Comparison of ENCODE assay signal across 11 cellular contexts in genomic region chr17:40065771-40066510, GRCh38. TPM values are rescaled to one million over a fixed set of nuclear protein-coding genes. Genes with fewer than 3 reads are reported as not detected.
A peak's percentile ranks its signal among the peaks of the same experiment; 100 is the strongest.
DNase-seq lines count a peak whose midpoint lies in the region; ATAC-seq and TF ChIP-seq lines count a peak whose summit lies in the region.
"Had no signal": no experiment of that assay in that cellular context is flagged by ENCODE, and none has a peak within 500 bp of the region (broad histone marks: within the 10 kb centered on the region; RNA-seq: fewer than 3 reads in every experiment).

No MANE protein-coding gene starts in this region.

- POLR2A ChIA-PET in T-cell (lab: Charles Lee) (interaction anchor here (0.6 kb wide), 3 partner anchors 16 to 912 kb away, joined by 3 to 6 read pairs (median 3); no protein-coding TSS in a partner anchor), WTC11 (lab: Charles Lee) (interaction anchor here (0.6 kb wide), 1 partner anchor 26 kb away, joined by 5 read pairs; no protein-coding TSS in a partner anchor)

- no peaks in the 10 kb centered on the region for H3K36me3 Mint-ChIP-seq in T-cell
- H3K36me3 Mint-ChIP-seq in immature natural killer cell = no peaks in the 10 kb centered on the region
- no peaks in the 10 kb centered on the region for H3K36me3 Mint-ChIP-seq in activated CD8-positive, alpha-beta memory T cell treated with anti-CD3 and anti-CD28 coated beads, Interleukin-2, amount 10 ng/mL, durations not matched to agents 7 days and 5 days
- H3K36me3 Mint-ChIP-seq in WTC11 = no peaks in the 10 kb centered on the region
- H3K36me3 Mint-ChIP-seq: activated naive CD4-positive, alpha-beta T cell treated with anti-CD3 and anti-CD28 coated beads, Interleukin-2, amount 10 ng/mL, durations not matched to agents 7 days and 5 days had no signal

- H3K9ac ChIP-seq in BLaER1 (peak overlapping the region; percentile 96), rectal smooth muscle tissue (ENCODE audit: low read length) (no peak overlapping the region)

- CTCF ChIA-PET in T-cell (lab: Charles Lee) (interaction anchor here (0.6 to 2.4 kb wide), 11 partner anchors 9 to 443 kb away, joined by 3 to 16 read pairs (median 4); partner anchors contain the start of gene MED24 (in 1 of the 2)), WTC11 (lab: Charles Lee) (interaction anchor here (0.6 to 11.2 kb wide), 15 partner anchors 8 to 279 kb away, joined by 3 to 252 read pairs (median 5); partner anchors contain the start of genes MED24 and WIPF2)
- CTCF ChIA-PET in activated CD8-positive, alpha-beta memory T cell treated with anti-CD3 and anti-CD28 coated beads, Interleukin-2, amount 10 ng/mL, durations not matched to agents 7 days and 5 days (lab: Charles Lee) = interaction anchor here (0.7 to 7.0 kb wide), 9 partner anchors 8 to 102 kb away, joined by 3 to 85 read pairs (median 5); partner anchors contain the start of gene NR1D1

- H3K4me3 Mint-ChIP-seq in T-cell (peak overlapping the region in 2 of 3 donors; percentile 5 to 87), immature natural killer cell (peak overlapping the region in 2 of 5 donors; percentile 25 to 29), WTC11 (no peak overlapping the region)
- H3K4me3 Mint-ChIP-seq in activated CD8-positive, alpha-beta memory T cell treated with anti-CD3 and anti-CD28 coated beads, Interleukin-2, amount 10 ng/mL, durations not matched to agents 7 days and 5 days = no peak overlapping the region
- H3K4me3 Mint-ChIP-seq: activated naive CD4-positive, alpha-beta T cell treated with anti-CD3 and anti-CD28 coated beads, Interleukin-2, amount 10 ng/mL, durations not matched to agents 7 days and 5 days had no signal

- H3K27me3 ChIP-seq in BLaER1 (no peaks in the 10 kb centered on the region), rectal smooth muscle tissue (ENCODE audit: control insufficient read depth, insufficient read depth, low read length) (no peaks in the 10 kb centered on the region)

- ATAC-seq in T-cell (replicated peaks in 1 of 4) = no peak
- no peak for ATAC-seq in activated CD8-positive, alpha-beta memory T cell treated with anti-CD3 and anti-CD28 coated beads, Interleukin-2, amount 10 ng/mL, durations not matched to agents 7 days and 5 days
- ATAC-seq in WTC11 = no peak

- peaks cover 86% of the 10 kb centered on the region for H3K4me1 ChIP-seq in BLaER1
- H3K4me1 ChIP-seq in rectal smooth muscle tissue (ENCODE audit: control insufficient read depth, insufficient read depth, low read length) = peaks cover 46% of the 10 kb centered on the region

- H3K4me1 Mint-ChIP-seq in T-cell (peaks cover 80 to 84% (median 82%) of the 10 kb centered on the region in 3 donors), immature natural killer cell (peaks cover 74 to 77% of the 10 kb centered on the region in 2 donors), WTC11 (peaks cover 76% of the 10 kb centered on the region)
- H3K4me1 Mint-ChIP-seq in activated CD8-positive, alpha-beta memory T cell treated with anti-CD3 and anti-CD28 coated beads, Interleukin-2, amount 10 ng/mL, durations not matched to agents 7 days and 5 days = peaks cover 47% of the 10 kb centered on the region

- H3K27ac Mint-ChIP-seq in T-cell (peak overlapping the region; percentile 93 to 96), immature natural killer cell (peak overlapping the region in 5 of 6 donors; percentile 51 to 84 (median 74)), WTC11 (no peak overlapping the region)
- no peak overlapping the region for H3K27ac Mint-ChIP-seq in activated CD8-positive, alpha-beta memory T cell treated with anti-CD3 and anti-CD28 coated beads, Interleukin-2, amount 10 ng/mL, durations not matched to agents 7 days and 5 days
- H3K27ac Mint-ChIP-seq: activated naive CD4-positive, alpha-beta T cell treated with anti-CD3 and anti-CD28 coated beads, Interleukin-2, amount 10 ng/mL, durations not matched to agents 7 days and 5 days had no signal

- no peaks in the 10 kb centered on the region; the same call in 1 of the 2 replicates for H4K20me1 ChIP-seq in BLaER1

- H3K4me2 ChIP-seq in BLaER1 = peak overlapping the region; percentile 100

- DNase-seq in T-cell = no peak
- no peak for DNase-seq in immature natural killer cell
- DNase-seq in activated CD8-positive, alpha-beta memory T cell treated with anti-CD3 and anti-CD28 coated beads, Interleukin-2, amount 10 ng/mL, durations not matched to agents 7 days and 5 days = no peak
- DNase-seq in GM20000 (ENCODE audit: low spot score) = no peak
- no peak for DNase-seq in WTC11 (ENCODE audit: low spot score)
- no peak for DNase-seq in stimulated activated CD4-positive, alpha-beta T cell treated with anti-CD3 and anti-CD28 coated beads, Interleukin-2, amount 100 ng/mL, for 24 hours
- DNase-seq: activated naive CD4-positive, alpha-beta T cell treated with anti-CD3 and anti-CD28 coated beads, Interleukin-2, amount 10 ng/mL, durations not matched to agents 7 days and 5 days; NCI-H1694 had no signal

- H3K27ac ChIP-seq in BLaER1 (peak overlapping the region; percentile 96), rectal smooth muscle tissue (ENCODE audit: low read depth, low read length) (peak overlapping the region; percentile 94)

- TF ChIP-seq CTCF in GM20000 (IDR thresholded peaks at IDR 0.05; ENCODE audit: extremely low read depth, missing control alignments) (no peak), WTC11 (IDR thresholded peaks at IDR 0.05) (no peak)

- H3K9me3 Mint-ChIP-seq in T-cell (no peaks in the 10 kb centered on the region), immature natural killer cell (no peaks in the 10 kb centered on the region), WTC11 (no peaks in the 10 kb centered on the region)
- H3K9me3 Mint-ChIP-seq in activated CD8-positive, alpha-beta memory T cell treated with anti-CD3 and anti-CD28 coated beads, Interleukin-2, amount 10 ng/mL, durations not matched to agents 7 days and 5 days (ENCODE audit: low read depth) = no peaks in the 10 kb centered on the region
- H3K9me3 Mint-ChIP-seq: activated naive CD4-positive, alpha-beta T cell treated with anti-CD3 and anti-CD28 coated beads, Interleukin-2, amount 10 ng/mL, durations not matched to agents 7 days and 5 days had no signal

- no peaks in the 10 kb centered on the region for H3K27me3 Mint-ChIP-seq in T-cell
- peaks cover 10 to 15% (median 11%) of the 10 kb centered on the region in 3 donors for H3K27me3 Mint-ChIP-seq in immature natural killer cell (ENCODE audit: low read depth in 3 of 3)
- peaks cover 20% of the 10 kb centered on the region for H3K27me3 Mint-ChIP-seq in activated CD8-positive, alpha-beta memory T cell treated with anti-CD3 and anti-CD28 coated beads, Interleukin-2, amount 10 ng/mL, durations not matched to agents 7 days and 5 days
- H3K27me3 Mint-ChIP-seq in WTC11 (ENCODE audit: low read depth) = peaks cover 27% of the 10 kb centered on the region

- no peaks in the 10 kb centered on the region for H3K9me3 ChIP-seq in BLaER1

- H3K36me3 ChIP-seq in BLaER1 (no peaks in the 10 kb centered on the region), rectal smooth muscle tissue (ENCODE audit: control insufficient read depth, insufficient read depth, low read length) (peaks cover 4% of the 10 kb centered on the region)

- H3K4me3 ChIP-seq in BLaER1 = peak overlapping the region; percentile 100; the same call in 1 of the 2 replicates
- peak overlapping the region; percentile 34 for H3K4me3 ChIP-seq in rectal smooth muscle tissue (ENCODE audit: low read length)

TF ChIP-seq in WTC11, 78 proteins besides CTCF, POLR2A, EP300 and RAD21 (continues in another document):
- TF ChIP-seq, protein P1, sequence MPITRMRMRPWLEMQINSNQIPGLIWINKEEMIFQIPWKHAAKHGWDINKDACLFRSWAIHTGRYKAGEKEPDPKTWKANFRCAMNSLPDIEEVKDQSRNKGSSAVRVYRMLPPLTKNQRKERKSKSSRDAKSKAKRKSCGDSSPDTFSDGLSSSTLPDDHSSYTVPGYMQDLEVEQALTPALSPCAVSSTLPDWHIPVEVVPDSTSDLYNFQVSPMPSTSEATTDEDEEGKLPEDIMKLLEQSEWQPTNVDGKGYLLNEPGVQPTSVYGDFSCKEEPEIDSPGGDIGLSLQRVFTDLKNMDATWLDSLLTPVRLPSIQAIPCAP (CRISPR knock-in tag; IDR thresholded peaks at IDR 0.05) = no peak
- TF ChIP-seq ZBTB21 (CRISPR knock-in tag; IDR thresholded peaks at IDR 0.05; ENCODE audit: borderline replicate concordance) (no peak), ZNF396 (CRISPR knock-in tag; IDR thresholded peaks at IDR 0.05; ENCODE audit: borderline replicate concordance) (no peak)

RNA-seq across cellular contexts. Expression of gene THRA, which starts 3.2 kb away (rescaled TPM):
- total RNA-seq in T-cell (10 to 100 TPM; 30.4 to 54.0 (median 48.9) TPM), WTC11 (2021) (11.9 to 15.9 TPM (median 12.0 TPM) in 3 replicates)
- 10 to 100 TPM in 1 of 3 donors, 1 to 10 TPM in 2; 5.0 to 15.0 (median 8.0) TPM for polyA plus RNA-seq in immature natural killer cell
- 1 to 10 TPM; 5.9 to 8.3 TPM for total RNA-seq in activated CD8-positive, alpha-beta memory T cell treated with anti-CD3 and anti-CD28 coated beads, Interleukin-2, amount 10 ng/mL, durations not matched to agents 7 days and 5 days

RNA-seq across cellular contexts. Expression of gene MED24, which starts 11.7 kb away (rescaled TPM):
- total RNA-seq in T-cell (100 to 1,000 TPM in 1 of 5 donors, 10 to 100 TPM in 4; 75.9 to 104 (median 87.0) TPM), WTC11 (2021) (95.5 to 107 TPM (median 103 TPM) in 3 replicates)
- 10 to 100 TPM; 34.8 to 75.8 (median 53.2) TPM for polyA plus RNA-seq in immature natural killer cell
- total RNA-seq in activated CD8-positive, alpha-beta memory T cell treated with anti-CD3 and anti-CD28 coated beads, Interleukin-2, amount 10 ng/mL, durations not matched to agents 7 days and 5 days = 100 to 1,000 TPM in 1 of 2 experiments, 10 to 100 TPM in 1; 98.0 to 107 TPM

RNA-seq across cellular contexts. Expression of gene NR1D1, which starts 34.4 kb away (rescaled TPM):
- total RNA-seq in T-cell (10 to 100 TPM; 11.5 to 33.6 (median 21.9) TPM), WTC11 (2021) (5.6 to 7.6 TPM (median 6.2 TPM) in 3 replicates)
- polyA plus RNA-seq in immature natural killer cell = 1 to 10 TPM in 1 of 3 donors, under 1 TPM in 1, not detected in 1; 0.49 to 2.8 TPM
- 1 to 10 TPM; 3.3 to 4.8 TPM for total RNA-seq in activated CD8-positive, alpha-beta memory T cell treated with anti-CD3 and anti-CD28 coated beads, Interleukin-2, amount 10 ng/mL, durations not matched to agents 7 days and 5 days

RNA-seq across cellular contexts. Expression of gene CSF3, which starts 50.7 kb away (rescaled TPM):
- total RNA-seq in T-cell = not detected
- not detected for polyA plus RNA-seq in immature natural killer cell
- total RNA-seq in activated CD8-positive, alpha-beta memory T cell treated with anti-CD3 and anti-CD28 coated beads, Interleukin-2, amount 10 ng/mL, durations not matched to agents 7 days and 5 days = not detected
- not detected in 3 replicates for total RNA-seq in WTC11 (2021)
- total RNA-seq: mononuclear cell had no signal

RNA-seq across cellular contexts. Expression of gene MSL1, which starts 55.8 kb away (rescaled TPM):
- total RNA-seq in T-cell (100 to 1,000 TPM; 106 to 136 (median 115) TPM), WTC11 (2021) (69.2 to 78.1 TPM (median 73.7 TPM) in 3 replicates)
- polyA plus RNA-seq in immature natural killer cell = 10 to 100 TPM in 2 of 3 donors, 1 to 10 TPM in 1; 5.6 to 16.2 (median 11.1) TPM
- 10 to 100 TPM; 91.4 to 94.7 TPM for total RNA-seq in activated CD8-positive, alpha-beta memory T cell treated with anti-CD3 and anti-CD28 coated beads, Interleukin-2, amount 10 ng/mL, durations not matched to agents 7 days and 5 days

Comparison
In these comparisons a context has a peak if more than half of its experiments do, and no peak if none do; other contexts are left out.
1. H3K27ac Mint-ChIP-seq: peak in T-cell (2 of 2) and immature natural killer cell (5 of 6); none in activated CD8-positive, alpha-beta memory T cell treated with anti-CD3 and anti-CD28 coated beads, Interleukin-2, amount 10 ng/mL, durations not matched to agents 7 days and 5 days (single experiment) and WTC11 (single experiment).
2. H3K4me3 Mint-ChIP-seq: peak in T-cell (2 of 3); none in activated CD8-positive, alpha-beta memory T cell treated with anti-CD3 and anti-CD28 coated beads, Interleukin-2, amount 10 ng/mL, durations not matched to agents 7 days and 5 days (single experiment) and WTC11 (single experiment).